In the genomic region with DNA sequence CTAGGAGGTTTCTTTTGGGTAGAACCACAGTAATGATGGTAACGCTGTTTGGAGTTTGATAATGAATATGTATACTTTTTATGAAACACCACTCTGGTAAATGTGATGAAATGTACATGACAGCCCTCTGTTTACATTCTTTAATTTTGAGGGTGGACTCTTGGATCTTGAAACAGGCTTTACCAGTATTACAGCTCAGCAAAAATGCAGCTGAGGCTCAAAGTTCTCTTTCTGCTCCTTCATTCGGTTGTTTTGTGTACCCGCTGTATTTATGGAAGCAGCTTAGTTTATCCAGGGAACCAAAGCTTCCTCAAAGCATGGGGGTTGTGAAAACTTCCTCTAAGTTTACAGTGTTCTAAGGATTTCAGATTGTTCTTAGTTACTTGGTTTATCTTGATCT, we compare ENCODE assay signal across 13 cellular contexts. TPM values are rescaled to one million over a fixed set of nuclear protein-coding genes. Genes with fewer than 3 reads are reported as not detected.
DNase-seq lines count a peak whose midpoint lies in the region; ATAC-seq and TF ChIP-seq lines count a peak whose summit lies in the region.
"Had no signal": no experiment of that assay in that cellular context is flagged by ENCODE, and none has a peak within 500 bp of the region (broad histone marks: within the 10 kb centered on the region; RNA-seq: fewer than 3 reads in every experiment).

No MANE protein-coding gene starts in this region.

- H3K79me2 ChIP-seq in GM23338 (replicated peaks; ENCODE audit: insufficient read depth): peaks cover 90% of the 10 kb centered on the region

- no peaks in the 10 kb centered on the region for H3F3A ChIP-seq in GM23338 (replicated peaks; ENCODE audit: low read depth)

- ATAC-seq in GM23338: no peak
- ATAC-seq: activated T-helper 17 cell treated with anti-CD3 and anti-CD28 coated beads, Interleukin-2, amount 50 U/mL, for 72 hours had no signal

- H3K4me1 Mint-ChIP-seq in GM23338 (peaks cover 20% of the 10 kb centered on the region), progenitor cell of endocrine pancreas (ENCODE audit: low read depth) (peaks cover 25% of the 10 kb centered on the region)
- H3K4me1 Mint-ChIP-seq: activated T-helper 17 cell treated with anti-CD3 and anti-CD28 coated beads, Interleukin-2, amount 50 U/mL, for 72 hours had no signal

- H3K36me3 Mint-ChIP-seq in GM23338 (ENCODE audit: low read depth) (no peaks in the 10 kb centered on the region; the same call in 2 of the 3 replicates), progenitor cell of endocrine pancreas (ENCODE audit: insufficient read depth) (peaks cover 6% of the 10 kb centered on the region)

- H3K27ac Mint-ChIP-seq in GM23338 (peak overlapping the region; percentile 41; the same call in 1 of the 2 replicates), progenitor cell of endocrine pancreas (peak overlapping the region; percentile 90)
- H3K27ac Mint-ChIP-seq: activated T-helper 17 cell treated with anti-CD3 and anti-CD28 coated beads, Interleukin-2, amount 50 U/mL, for 72 hours had no signal

- H3K4me2 ChIP-seq in GM23338: peak overlapping the region; percentile 22

- H4K20me1 ChIP-seq in GM23338 (replicated peaks; ENCODE audit: insufficient read depth): peaks cover 4% of the 10 kb centered on the region; the same call in 1 of the 2 replicates

- no peak overlapping the region for H3K9ac ChIP-seq in SK-N-MC (ENCODE audit: insufficient read length)

- H3K27me3 ChIP-seq in GM23338 (ENCODE audit: insufficient read depth): no peaks in the 10 kb centered on the region
- H3K27me3 ChIP-seq: Peyer's patch had no signal

- TF ChIP-seq CTCF in GM23338 (conservative IDR thresholded peaks at IDR 0.05; ENCODE audit: low read depth in 2 of 2) (no peak), fibroblast of villous mesenchyme (IDR thresholded peaks at IDR 0.05; ENCODE audit: insufficient read depth, low read depth, low read length) (no peak), progenitor cell of endocrine pancreas (IDR thresholded peaks at IDR 0.05; ENCODE audit: unreplicated experiment) (no peak)

- H3K36me3 ChIP-seq in GM23338 (ENCODE audit: insufficient read depth): no peaks in the 10 kb centered on the region
- H3K36me3 ChIP-seq in SK-N-MC (ENCODE audit: insufficient read depth, low read length): peaks cover 5% of the 10 kb centered on the region; the same call in 1 of the 2 replicates
- H3K36me3 ChIP-seq: Peyer's patch had no signal

- H3K27me3 Mint-ChIP-seq in GM23338 (ENCODE audit: insufficient read depth, low read depth, poor library complexity) (peaks cover 4% of the 10 kb centered on the region), progenitor cell of endocrine pancreas (no peaks in the 10 kb centered on the region)
- H3K27me3 Mint-ChIP-seq: activated T-helper 17 cell treated with anti-CD3 and anti-CD28 coated beads, Interleukin-2, amount 50 U/mL, for 72 hours had no signal

- H3K4me3 Mint-ChIP-seq in GM23338 (no peak overlapping the region), progenitor cell of endocrine pancreas (ENCODE audit: low read depth) (no peak overlapping the region)
- H3K4me3 Mint-ChIP-seq: activated T-helper 17 cell treated with anti-CD3 and anti-CD28 coated beads, Interleukin-2, amount 50 U/mL, for 72 hours had no signal

- peaks cover 18% of the 10 kb centered on the region for H3K4me1 ChIP-seq in GM23338 (ENCODE audit: insufficient read depth)

- no peak overlapping the region for H2AFZ ChIP-seq in GM23338

- DNase-seq in GM23338 (ENCODE audit: low spot score): no peak
- no peak for DNase-seq in SK-N-MC (ENCODE audit: low read depth, low spot score)
- peak; percentile 83 for DNase-seq in fibroblast of villous mesenchyme (ENCODE audit: low read depth)
- DNase-seq in progenitor cell of endocrine pancreas (ENCODE audit: low spot score, unreplicated experiment): no peak
- no peak for DNase-seq in NK-92 treated with Interleukin-12 subunit alpha and Interleukin-12 subunit beta, amount 100 ng/mL, for 24 hours (lab: John Stamatoyannopoulos, UW)
- DNase-seq in NK-92 (lab: John Stamatoyannopoulos, UW; ENCODE audit: unreplicated experiment): no peak
- no peak for DNase-seq in activated CD4-positive, alpha-beta T cell treated with anti-CD3 and anti-CD28 coated beads for 4 hours
- DNase-seq in NCI-H748 treated with DMSO at 0.1 percent for 48 hours (lab: John Stamatoyannopoulos, UW): no peak
- DNase-seq: activated CD4-positive, CD25-positive, alpha-beta regulatory T cell; central memory CD4-positive, alpha-beta T cell; NCI-H2171; Peyer's patch had no signal

- H3K9me3 ChIP-seq in SK-N-MC (ENCODE audit: low read depth, low read length): no peaks in the 10 kb centered on the region
- H3K9me3 ChIP-seq: Peyer's patch had no signal

- H3K27ac ChIP-seq in GM23338 (ENCODE audit: low read depth) (peak overlapping the region; percentile 86; the same call in 1 of the 2 replicates), SK-N-MC (peak overlapping the region; percentile 27)

- H3K9me3 Mint-ChIP-seq in GM23338: no peaks in the 10 kb centered on the region; the same call in 2 of the 3 replicates
- peaks cover 2% of the 10 kb centered on the region for H3K9me3 Mint-ChIP-seq in progenitor cell of endocrine pancreas (ENCODE audit: low read depth)
- H3K9me3 Mint-ChIP-seq: activated T-helper 17 cell treated with anti-CD3 and anti-CD28 coated beads, Interleukin-2, amount 50 U/mL, for 72 hours had no signal

- no peaks in the 10 kb centered on the region for H3K9me2 ChIP-seq in GM23338 (ENCODE audit: insufficient read depth)

- no peak overlapping the region for H3K4me3 ChIP-seq in GM23338
- peak overlapping the region; percentile 23; the same call in 1 of the 2 replicates for H3K4me3 ChIP-seq in SK-N-MC
- no peak overlapping the region for H3K4me3 ChIP-seq in fibroblast of villous mesenchyme (ENCODE audit: low read depth, low read length)
- H3K4me3 ChIP-seq: Peyer's patch had no signal

TF ChIP-seq in GM23338, 12 proteins besides CTCF, POLR2A, EP300 and RAD21:
- no peak for TF ChIP-seq JUNB (IDR thresholded peaks at IDR 0.05; ENCODE audit: unreplicated experiment)
- TF ChIP-seq, protein P1, sequence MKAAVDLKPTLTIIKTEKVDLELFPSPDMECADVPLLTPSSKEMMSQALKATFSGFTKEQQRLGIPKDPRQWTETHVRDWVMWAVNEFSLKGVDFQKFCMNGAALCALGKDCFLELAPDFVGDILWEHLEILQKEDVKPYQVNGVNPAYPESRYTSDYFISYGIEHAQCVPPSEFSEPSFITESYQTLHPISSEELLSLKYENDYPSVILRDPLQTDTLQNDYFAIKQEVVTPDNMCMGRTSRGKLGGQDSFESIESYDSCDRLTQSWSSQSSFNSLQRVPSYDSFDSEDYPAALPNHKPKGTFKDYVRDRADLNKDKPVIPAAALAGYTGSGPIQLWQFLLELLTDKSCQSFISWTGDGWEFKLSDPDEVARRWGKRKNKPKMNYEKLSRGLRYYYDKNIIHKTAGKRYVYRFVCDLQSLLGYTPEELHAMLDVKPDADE (IDR thresholded peaks at IDR 0.05): no peak
- no peak for TF ChIP-seq EZH2phosphoT487 (IDR thresholded peaks at IDR 0.05; ENCODE audit: unreplicated experiment)
TF ChIP-seq in GM23338: peak in this region for 0.

RNA-seq across cellular contexts. Expression of a gene that starts 11.1 kb away (rescaled TPM):
- 34.6 and 36.4 TPM in 2 replicates for total RNA-seq in GM23338 (2014; rRNA removed; shearing (Covaris generic))
- 15.1 and 19.2 TPM in 2 replicates for polyA plus RNA-seq in GM23338 (2016; fragmentation: Nextera tagmentation; extraction: Ambion mirVana)
- total RNA-seq in fibroblast of villous mesenchyme (72.8 and 88.9 TPM in 2 replicates), progenitor cell of endocrine pancreas (46.0 and 49.5 TPM in 2 replicates)

RNA-seq across cellular contexts. Expression of a gene that starts 31.6 kb away (rescaled TPM):
- 259 and 281 TPM in 2 replicates for total RNA-seq in GM23338 (2014; rRNA removed; shearing (Covaris generic))
- 225 and 265 TPM in 2 replicates for polyA plus RNA-seq in GM23338 (2016; fragmentation: Nextera tagmentation; extraction: Ambion mirVana)
- 130 and 132 TPM in 2 replicates for total RNA-seq in fibroblast of villous mesenchyme
- total RNA-seq in progenitor cell of endocrine pancreas: 287 and 288 TPM in 2 replicates
